17 cellular contexts compared by ENCODE assay signal in the genomic region with DNA sequence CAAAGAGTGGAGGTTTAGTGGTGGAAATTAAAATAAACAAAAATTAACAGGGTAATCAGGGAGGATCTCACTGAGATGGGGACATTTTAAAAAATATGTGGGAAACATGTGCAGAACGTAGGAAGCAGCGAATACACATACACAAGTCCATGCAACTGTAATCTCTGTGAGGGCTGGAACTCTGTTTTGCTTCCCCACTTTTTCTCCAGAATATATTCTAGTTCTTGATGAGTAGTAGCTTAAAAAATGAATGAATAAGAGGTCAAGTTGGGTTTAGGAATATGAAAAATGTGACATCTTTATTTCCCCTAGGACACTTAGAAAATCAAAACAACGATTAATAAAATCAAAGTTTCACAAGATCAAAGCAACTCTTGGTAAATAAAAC.
DNase-seq lines count a peak whose midpoint lies in the region; ATAC-seq, FAIRE-seq and TF ChIP-seq lines count a peak whose summit lies in the region.
"Had no signal": no experiment of that assay in that cellular context is flagged by ENCODE, and none has a peak within 500 bp of the region (broad histone marks: within the 10 kb centered on the region; RNA-seq: fewer than 3 reads in every experiment).

No MANE protein-coding gene starts in this region.

- H3K27me3 ChIP-seq in astrocyte (ENCODE audit: insufficient read depth, low read length), result no peaks in the 10 kb centered on the region
- H3K27me3 ChIP-seq in naive thymus-derived CD4-positive, alpha-beta T cell (ENCODE audit: control insufficient read depth in 2 of 2, insufficient read depth in 2 of 2, low read length in 2 of 2), result no peaks in the 10 kb centered on the region
- no peaks in the 10 kb centered on the region for H3K27me3 ChIP-seq in CD8-positive, alpha-beta memory T cell (ENCODE audit: insufficient read depth, low read length, poor library complexity, severe bottlenecking)

- DNase-seq in AG20443 (ENCODE audit: low spot score) (peak; percentile 13), HCEC 1CT (peak; percentile 37), astrocyte (ENCODE audit: low read depth) (peak; percentile 10), iris pigment epithelial cell (ENCODE audit: low read depth) (peak; percentile 65), mucosa of gallbladder (ENCODE audit: low spot score) (no peak)
- DNase-seq in naive thymus-derived CD4-positive, alpha-beta T cell, result no peak
- DNase-seq in CD8-positive, alpha-beta memory T cell, result no peak
- DNase-seq: Caco-2; CD8-positive, alpha-beta T cell; DMS53; GOT3; H9 had no signal

- intact Hi-C loops in naive thymus-derived CD4-positive, alpha-beta T cell (cut with micrococcal nuclease), result no loop called here

- no peak for ATAC-seq in naive thymus-derived CD4-positive, alpha-beta T cell
- no peak for ATAC-seq in HG02759 (IDR thresholded peaks at IDR 0.05; ENCODE audit: unreplicated experiment)
- ATAC-seq: CD8-positive, alpha-beta T cell; GM12878 had no signal

- no peaks in the 10 kb centered on the region for H3K9me3 ChIP-seq in astrocyte (ENCODE audit: insufficient read depth, low read depth, low read length)
- H3K9me3 ChIP-seq in naive thymus-derived CD4-positive, alpha-beta T cell (ENCODE audit: control insufficient read depth in 2 of 3, low read length in 3 of 3), result no peaks in the 10 kb centered on the region
- H3K9me3 ChIP-seq in CD8-positive, alpha-beta memory T cell (ENCODE audit: low read length), result no peaks in the 10 kb centered on the region
- H3K9me3 ChIP-seq: Caco-2 had no signal

- no peak overlapping the region for H3K4me2 ChIP-seq in astrocyte (ENCODE audit: low read length)
- H3K4me2 ChIP-seq: KMS-11 had no signal

- no peak for FAIRE-seq in astrocyte (lab: Jason Lieb, UNC)
- FAIRE-seq: GM18507 had no signal

- no peak overlapping the region for H3K27ac Mint-ChIP-seq in astrocyte (ENCODE audit: unreplicated experiment)
- H3K27ac Mint-ChIP-seq in naive thymus-derived CD4-positive, alpha-beta T cell, result no peak overlapping the region
- H3K27ac Mint-ChIP-seq in CD8-positive, alpha-beta memory T cell, result no peak overlapping the region
- H3K27ac Mint-ChIP-seq: CD14-positive monocyte; CD8-positive, alpha-beta T cell had no signal

- H3K36me3 Mint-ChIP-seq in astrocyte (ENCODE audit: low read depth, unreplicated experiment), result no peaks in the 10 kb centered on the region
- no peaks in the 10 kb centered on the region for H3K36me3 Mint-ChIP-seq in naive thymus-derived CD4-positive, alpha-beta T cell
- H3K36me3 Mint-ChIP-seq in CD8-positive, alpha-beta memory T cell, result no peaks in the 10 kb centered on the region
- H3K36me3 Mint-ChIP-seq: CD14-positive monocyte; CD8-positive, alpha-beta T cell had no signal

- peaks cover 2% of the 10 kb centered on the region for H3K4me1 ChIP-seq in astrocyte (ENCODE audit: insufficient read depth, low read length)
- no peaks in the 10 kb centered on the region for H3K4me1 ChIP-seq in naive thymus-derived CD4-positive, alpha-beta T cell (ENCODE audit: control insufficient read depth in 2 of 2, insufficient read depth in 2 of 2, low read length in 2 of 2)
- H3K4me1 ChIP-seq in CD8-positive, alpha-beta memory T cell (ENCODE audit: insufficient read depth, low read length), result no peaks in the 10 kb centered on the region
- H3K4me1 ChIP-seq: Caco-2 had no signal

- H3K9me3 Mint-ChIP-seq in astrocyte (ENCODE audit: unreplicated experiment), result no peaks in the 10 kb centered on the region
- peaks cover 2 to 28% (median 4%) of the 10 kb centered on the region in 11 donors for H3K9me3 Mint-ChIP-seq in naive thymus-derived CD4-positive, alpha-beta T cell
- H3K9me3 Mint-ChIP-seq in CD8-positive, alpha-beta memory T cell, result peaks cover 4 to 29% (median 9%) of the 10 kb centered on the region in 5 donors

- CTCF ChIA-PET in naive thymus-derived CD4-positive, alpha-beta T cell (lab: Charles Lee), result no interaction called here
- CTCF ChIA-PET in CD8-positive, alpha-beta memory T cell (lab: Charles Lee), result no interaction called here

- H3K79me2 ChIP-seq in astrocyte (ENCODE audit: insufficient read depth, low read length), result no peaks in the 10 kb centered on the region

- no peaks in the 10 kb centered on the region for H3K4me1 Mint-ChIP-seq in astrocyte (ENCODE audit: low read depth, unreplicated experiment)
- no peaks in the 10 kb centered on the region for H3K4me1 Mint-ChIP-seq in naive thymus-derived CD4-positive, alpha-beta T cell
- H3K4me1 Mint-ChIP-seq in CD8-positive, alpha-beta memory T cell, result no peaks in the 10 kb centered on the region
- H3K4me1 Mint-ChIP-seq: CD14-positive monocyte had no signal

- H3K36me3 ChIP-seq in astrocyte (ENCODE audit: insufficient read depth, low read length), result no peaks in the 10 kb centered on the region
- no peaks in the 10 kb centered on the region for H3K36me3 ChIP-seq in naive thymus-derived CD4-positive, alpha-beta T cell (ENCODE audit: control insufficient read depth in 2 of 3, insufficient read depth in 3 of 3, low read length in 3 of 3)
- no peaks in the 10 kb centered on the region for H3K36me3 ChIP-seq in CD8-positive, alpha-beta memory T cell (ENCODE audit: insufficient read depth, low read length)

- TF ChIP-seq CTCF in astrocyte (IDR thresholded peaks at IDR 0.05; ENCODE audit: insufficient read depth, low read depth, low read length), result no peak

- H3K27ac ChIP-seq in astrocyte (ENCODE audit: low read depth, low read length), result no peak overlapping the region
- H3K27ac ChIP-seq in naive thymus-derived CD4-positive, alpha-beta T cell (ENCODE audit: low read depth, low read length), result no peak overlapping the region
- no peak overlapping the region for H3K27ac ChIP-seq in CD8-positive, alpha-beta memory T cell (ENCODE audit: low read depth, low read length)
- H3K27ac ChIP-seq: KMS-11 had no signal

- no peak overlapping the region for H2AFZ ChIP-seq in astrocyte (ENCODE audit: low read depth, low read length)

- POLR2A ChIA-PET in naive thymus-derived CD4-positive, alpha-beta T cell (lab: Charles Lee), result no interaction called here
- POLR2A ChIA-PET in CD8-positive, alpha-beta memory T cell (lab: Charles Lee), result no interaction called here

- no peaks in the 10 kb centered on the region for H4K20me1 ChIP-seq in astrocyte (ENCODE audit: insufficient read depth, low read length)

- H3K27me3 Mint-ChIP-seq in astrocyte (ENCODE audit: low read depth, unreplicated experiment), result no peaks in the 10 kb centered on the region
- no peaks in the 10 kb centered on the region for H3K27me3 Mint-ChIP-seq in naive thymus-derived CD4-positive, alpha-beta T cell
- H3K27me3 Mint-ChIP-seq in CD8-positive, alpha-beta memory T cell, result no peaks in the 10 kb centered on the region

- H3K4me3 ChIP-seq in astrocyte (ENCODE audit: insufficient read depth, low read depth, low read length), result no peak overlapping the region
- no peak overlapping the region for H3K4me3 ChIP-seq in naive thymus-derived CD4-positive, alpha-beta T cell (ENCODE audit: low read length)
- H3K4me3 ChIP-seq in CD8-positive, alpha-beta memory T cell (ENCODE audit: low read length), result no peak overlapping the region
- H3K4me3 ChIP-seq: GM12878 had no signal

- no peak overlapping the region for H3K9ac ChIP-seq in astrocyte (ENCODE audit: low read length)
- H3K9ac ChIP-seq: KMS-11 had no signal

- H3K4me3 Mint-ChIP-seq in astrocyte (ENCODE audit: unreplicated experiment), result no peak overlapping the region
- H3K4me3 Mint-ChIP-seq in naive thymus-derived CD4-positive, alpha-beta T cell, result no peak overlapping the region
- no peak overlapping the region for H3K4me3 Mint-ChIP-seq in CD8-positive, alpha-beta memory T cell
- H3K4me3 Mint-ChIP-seq: CD14-positive monocyte; CD8-positive, alpha-beta T cell; H9 had no signal

Comparison
In these comparisons a context has a peak if more than half of its experiments do, and no peak if none do; other contexts are left out.
1. DNase-seq: peak in AG20443 (single experiment), HCEC 1CT (single experiment), astrocyte (single experiment) and iris pigment epithelial cell (single experiment); none in naive thymus-derived CD4-positive, alpha-beta T cell (0 of 9), CD8-positive, alpha-beta memory T cell (0 of 5) and mucosa of gallbladder (single experiment).